In genomic region chr2:21489050-21489449, GRCh38 we compare ENCODE assay signal across 24 cellular contexts.
"Had no signal": no experiment of that assay in that cellular context is flagged by ENCODE, and none has a peak within 500 bp of the region (broad histone marks: within the 10 kb centered on the region; RNA-seq: fewer than 3 reads in every experiment).

No MANE protein-coding gene starts in this region.

- H3K4me3 ChIP-seq: esophagus squamous epithelium, heart right ventricle, left ventricle myocardium inferior, lower lobe of right lung, prostate gland, right atrium auricular region, sigmoid colon, stomach, tibial artery, upper lobe of left lung had no signal

- H3K27ac ChIP-seq: esophagus squamous epithelium, heart right ventricle, left ventricle myocardium inferior, lower lobe of right lung, prostate gland, right atrium auricular region, sigmoid colon, stomach, tibial artery, upper lobe of left lung had no signal

- H3K27me3 ChIP-seq: esophagus squamous epithelium, heart right ventricle, right atrium auricular region, sigmoid colon, stomach, tibial artery, upper lobe of left lung had no signal

- H3K36me3 ChIP-seq: esophagus squamous epithelium, heart right ventricle, left ventricle myocardium inferior, lower lobe of right lung, prostate gland, right atrium auricular region, sigmoid colon, stomach, tibial artery, upper lobe of left lung had no signal

- DNase-seq: cortex of kidney; effector memory CD8-positive, alpha-beta T cell; erythroblast; esophagus squamous epithelium; foreskin melanocyte; glutamatergic neuron; heart right ventricle; hippocampal formation; left cardiac atrium; left ventricle myocardium inferior; lower lobe of right lung; naive thymus-derived CD8-positive, alpha-beta T cell; nephron progenitor cell; nucleus accumbens; sigmoid colon; stimulated activated CD4-positive, alpha-beta T cell treated with anti-CD3 and anti-CD28 coated beads, Interleukin-2, amount 100 ng/mL, for 24 hours; stimulated activated CD4-positive, alpha-beta T cell treated with anti-CD3 and anti-CD28 coated beads, Interleukin-4, amount 100 ng/mL, for 24 hours; stimulated activated naive CD4-positive, alpha-beta T cell treated with Interleukin-2 at 50 U/mL for 16 hours; stomach; tibial artery; upper lobe of left lung had no signal

- H3K4me1 ChIP-seq: esophagus squamous epithelium, heart right ventricle, left ventricle myocardium inferior, lower lobe of right lung, prostate gland, right atrium auricular region, sigmoid colon, stomach, tibial artery, upper lobe of left lung had no signal

- H3K9me3 ChIP-seq: esophagus squamous epithelium, prostate gland, sigmoid colon, tibial artery had no signal

- ATAC-seq: effector memory CD8-positive, alpha-beta T cell; heart right ventricle; left cardiac atrium; lower lobe of right lung; naive thymus-derived CD8-positive, alpha-beta T cell; stimulated activated effector memory CD8-positive, alpha-beta T cell treated with anti-CD3 and anti-CD28 coated beads, Interleukin-12 subunit alpha, Interleukin-12 subunit beta, amount 100 ng/mL, for 72 hours had no signal
